In the genomic region with DNA sequence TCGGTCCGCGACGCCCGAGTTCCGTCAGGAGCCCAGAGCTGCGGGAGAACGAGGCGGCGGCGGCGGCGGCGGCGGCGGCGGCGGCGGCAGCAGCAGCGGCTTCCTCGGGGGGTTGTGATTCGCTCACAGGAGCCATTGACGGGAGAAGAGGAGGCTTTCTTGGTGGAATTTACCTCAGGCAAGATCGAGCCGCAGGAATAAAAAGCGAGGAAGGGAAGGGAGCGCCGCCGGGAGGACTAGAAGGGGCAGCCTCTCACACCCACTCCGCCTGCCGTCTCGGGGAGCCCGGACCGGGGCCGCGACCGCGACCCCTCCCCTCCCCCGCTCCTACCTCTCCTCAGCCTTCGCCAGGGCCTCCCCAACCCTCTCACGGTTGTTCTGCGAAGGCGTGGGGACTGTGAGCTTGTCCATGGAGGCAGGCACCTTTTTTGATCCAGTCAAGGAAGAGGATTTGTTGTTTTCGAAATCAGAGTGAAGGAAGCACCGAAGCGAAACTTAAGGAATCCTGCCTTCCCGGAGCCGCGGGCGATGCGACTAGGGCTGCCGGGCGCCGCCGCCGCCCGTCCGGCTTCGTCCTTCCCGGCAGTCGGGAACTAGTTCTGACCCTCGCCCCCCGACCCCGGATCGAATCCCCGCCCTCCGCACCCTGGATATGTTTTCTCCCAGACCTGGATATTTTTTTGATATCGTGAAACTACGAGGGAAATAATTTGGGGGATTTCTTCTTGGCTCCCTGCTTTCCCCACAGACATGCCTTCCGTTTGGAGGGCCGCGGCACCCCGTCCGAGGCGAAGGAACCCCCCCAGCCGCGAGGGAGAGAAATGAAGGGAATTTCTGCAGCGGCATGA, we compare ENCODE assay signal across 8 cellular contexts. TPM values are rescaled to one million over a fixed set of nuclear protein-coding genes. Genes with fewer than 3 reads are reported as not detected.
A peak's percentile ranks its signal among the peaks of the same experiment; 100 is the strongest.
DNase-seq lines count a peak whose midpoint lies in the region; ATAC-seq, FAIRE-seq and TF ChIP-seq lines count a peak whose summit lies in the region.

No MANE protein-coding gene starts in this region.

- H3K4me1 Mint-ChIP-seq in CD8-positive, alpha-beta T cell (ENCODE audit: low read depth), result peaks cover 37% of the 10 kb centered on the region

- H3K9ac ChIP-seq in HUES48 (ENCODE audit: low read depth, low read length) (peak overlapping the region; percentile 76), keratinocyte (ENCODE audit: control insufficient read depth, extremely low read depth, insufficient read depth, low read length) (peak overlapping the region; percentile 95)

- CTCF ChIA-PET in CD8-positive, alpha-beta T cell (lab: Charles Lee), result no interaction called here

- H3K79me2 ChIP-seq in keratinocyte (ENCODE audit: control insufficient read depth, insufficient read depth, low read length), result peaks cover 54% of the 10 kb centered on the region

- no peaks in the 10 kb centered on the region for H3K9me3 Mint-ChIP-seq in CD8-positive, alpha-beta T cell

- H3K4me2 ChIP-seq in keratinocyte (ENCODE audit: control insufficient read depth, extremely low read depth, insufficient read depth, low read depth, low read length), result peak overlapping the region; percentile 77

- H3K4me3 Mint-ChIP-seq in CD8-positive, alpha-beta T cell, result peak overlapping the region; percentile 99

- H3K27me3 Mint-ChIP-seq in CD8-positive, alpha-beta T cell (ENCODE audit: low read depth), result no peaks in the 10 kb centered on the region

- DNase-seq in CD8-positive, alpha-beta T cell, result peak in 5 of 7 experiments; percentile 13 to 64 (median 34)
- DNase-seq in UCSD-AML1 (lab: John Stamatoyannopoulos, UW; ENCODE audit: unreplicated experiment), result peak; percentile 67
- peak in 1 of 2 donors; percentile 48 for DNase-seq in cardiac fibroblast (ENCODE audit: low read depth in 2 of 2)
- no peak for DNase-seq in keratinocyte (ENCODE audit: low read depth, low spot score)
- peak; percentile 88 for DNase-seq in spleen
- no peak for DNase-seq in COLO829 (ENCODE audit: low spot score)

- no peaks in the 10 kb centered on the region for H4K20me1 ChIP-seq in keratinocyte (ENCODE audit: control insufficient read depth, extremely low read depth, insufficient read depth, low read length)

- no peaks in the 10 kb centered on the region for H3K27me3 ChIP-seq in CD8-positive, alpha-beta T cell (ENCODE audit: insufficient read depth, low read length)
- no peaks in the 10 kb centered on the region for H3K27me3 ChIP-seq in HUES48 (ENCODE audit: control insufficient read depth, insufficient read depth, low read length)
- H3K27me3 ChIP-seq in keratinocyte (ENCODE audit: control insufficient read depth, extremely low read depth, insufficient read depth, low read length), result no peaks in the 10 kb centered on the region
- H3K27me3 ChIP-seq in spleen (replicated peaks in 1 of 7), result no peaks in the 10 kb centered on the region

- H3K4me1 ChIP-seq in CD8-positive, alpha-beta T cell (ENCODE audit: insufficient read depth, low read length), result peaks cover 23% of the 10 kb centered on the region
- peaks cover 20% of the 10 kb centered on the region for H3K4me1 ChIP-seq in HUES48 (ENCODE audit: control insufficient read depth, insufficient read depth, low read length)
- H3K4me1 ChIP-seq in keratinocyte (ENCODE audit: control insufficient read depth, extremely low read depth, insufficient read depth, low read length), result peaks cover 14% of the 10 kb centered on the region
- H3K4me1 ChIP-seq in spleen, result peaks cover 16 to 68% (median 49%) of the 10 kb centered on the region in 6 donors

- H3K36me3 ChIP-seq in CD8-positive, alpha-beta T cell (ENCODE audit: insufficient read depth, low read length), result no peaks in the 10 kb centered on the region
- H3K36me3 ChIP-seq in HUES48 (ENCODE audit: control insufficient read depth, insufficient read depth, low read length) (no peaks in the 10 kb centered on the region), keratinocyte (ENCODE audit: control insufficient read depth in 2 of 2, extremely low read depth in 1 of 2, insufficient read depth in 2 of 2, low read length in 2 of 2) (no peaks in the 10 kb centered on the region), spleen (no peaks in the 10 kb centered on the region)

- H3K4me3 ChIP-seq in CD8-positive, alpha-beta T cell (ENCODE audit: low read depth, low read length), result peak overlapping the region; percentile 61
- H3K4me3 ChIP-seq in HUES48 (ENCODE audit: low read depth, low read length) (peak overlapping the region; percentile 95), cardiac fibroblast (replicated peaks in 1 of 2; ENCODE audit: low read depth in 2 of 2, low read length in 2 of 2) (peak overlapping the region; percentile 92), keratinocyte (ENCODE audit: control insufficient read depth in 2 of 3, extremely low read depth in 1 of 3, insufficient read depth in 2 of 3, low read depth in 1 of 3, low read length in 3 of 3) (peak overlapping the region; percentile 96 to 99 (median 98)), spleen (peak overlapping the region; percentile 85 to 98 (median 92))

- peak; percentile 32 for ATAC-seq in CD8-positive, alpha-beta T cell
- peak; percentile 21 for ATAC-seq in GM21381 (IDR thresholded peaks at IDR 0.05; ENCODE audit: unreplicated experiment)

- POLR2A ChIA-PET in CD8-positive, alpha-beta T cell (lab: Charles Lee), result no interaction called here

- peaks cover 17% of the 10 kb centered on the region for H3K36me3 Mint-ChIP-seq in CD8-positive, alpha-beta T cell

- no peak for TF ChIP-seq CTCF in CD8-positive, alpha-beta T cell (IDR thresholded peaks at IDR 0.05)
- no peak for TF ChIP-seq CTCF in cardiac fibroblast (IDR thresholded peaks at IDR 0.05; ENCODE audit: low read depth, low read length)
- no peak for TF ChIP-seq CTCF in keratinocyte (optimal IDR thresholded peaks at IDR 0.05 in 1 of 3, IDR thresholded peaks at IDR 0.05 in 1 of 3, conservative IDR thresholded peaks at IDR 0.05 in 1 of 3; ENCODE audit: extremely low read depth in 1 of 3, insufficient read depth in 2 of 3, low read length in 3 of 3)
- no peak for TF ChIP-seq CTCF in spleen (IDR thresholded peaks at IDR 0.05 in 8 of 11, conservative IDR thresholded peaks at IDR 0.05 in 3 of 11)

- H2AFZ ChIP-seq in keratinocyte (ENCODE audit: control insufficient read depth, low read length), result peak overlapping the region; percentile 86

- 0 to 1% (median 1%) methylated on average over 39 to 78 of the region's 78 CpGs for WGBS in spleen, 5 donors

- FAIRE-seq in keratinocyte (lab: Jason Lieb, UNC), result no peak

- H3K27ac Mint-ChIP-seq in CD8-positive, alpha-beta T cell, result peak overlapping the region; percentile 93

- H3K9me3 ChIP-seq in CD8-positive, alpha-beta T cell (ENCODE audit: low read length), result no peaks in the 10 kb centered on the region
- no peaks in the 10 kb centered on the region for H3K9me3 ChIP-seq in HUES48 (ENCODE audit: control insufficient read depth, insufficient read depth, low read length)
- H3K9me3 ChIP-seq in keratinocyte (ENCODE audit: control insufficient read depth, low read depth, low read length), result no peaks in the 10 kb centered on the region
- no peaks in the 10 kb centered on the region for H3K9me3 ChIP-seq in spleen

- intact Hi-C loops in CD8-positive, alpha-beta T cell (cut with DNase I, micrococcal nuclease), result loop anchor here (1.0 to 10.0 kb wide), 14 partner anchors 74 to 1329 kb away; partner anchors contain the start of genes CARF (in 2 of the 2), FAM117B (in 2 of the 2), NBEAL1 (in 2 of the 2) and SUMO1 (in 2 of the 2)
- intact Hi-C loops in spleen (cut with DNase I; ENCODE audit: low total_unique reads), result no loop called here

- peak overlapping the region; percentile 64 for H3K27ac ChIP-seq in CD8-positive, alpha-beta T cell (ENCODE audit: low read depth, low read length)
- H3K27ac ChIP-seq in HUES48 (ENCODE audit: low read depth, low read length) (peak overlapping the region; percentile 99), keratinocyte (ENCODE audit: control insufficient read depth, insufficient read depth, low read length) (peak overlapping the region; percentile 96), spleen (peak overlapping the region; percentile 89 to 95 (median 92))

- no peak for TF ChIP-seq POLR2A in spleen (IDR thresholded peaks at IDR 0.05)

- dilution Hi-C loops in keratinocyte (cut with MboI; ENCODE audit: extremely low pct_ligation_motif_present, low sequenced_read_pairs), result no loop called here

- no peaks in the 10 kb centered on the region for H3K9me1 ChIP-seq in keratinocyte (ENCODE audit: control insufficient read depth, extremely low read depth, insufficient read depth, low read length)

RNA-seq across cellular contexts. Expression of gene BMPR2, which starts 0.6 kb away (rescaled TPM):
- 1 to 10 TPM; 9.4 to 9.6 TPM for total RNA-seq in CD8-positive, alpha-beta T cell
- 28.2 to 37.9 TPM (median 31.9 TPM) in 3 replicates for polyA plus RNA-seq in keratinocyte
- polyA plus RNA-seq in keratinocyte (2011; ENCODE audit: low read depth), result 20.7 TPM
- polyA plus RNA-seq in keratinocyte (2011; cell fraction: cytosol; rRNA removed), result 14.0 and 29.3 TPM in 2 replicates
- 47.6 and 57.1 TPM in 2 replicates for polyA plus RNA-seq in keratinocyte (2011; cell fraction: nucleus; rRNA removed)
- polyA plus RNA-seq in keratinocyte (2012; ENCODE audit: low replicate concordance), result 13.3 and 22.6 TPM in 2 replicates
- polyA minus RNA-seq in keratinocyte, result 55.2 to 131 TPM (median 84.5 TPM) in 3 replicates
- polyA minus RNA-seq in keratinocyte (2011; cell fraction: cytosol; rRNA and poly(A)+ RNA removed), result 40.7 TPM
- 95.0 and 216 TPM in 2 replicates for polyA minus RNA-seq in keratinocyte (2011; cell fraction: nucleus; rRNA and poly(A)+ RNA removed)
- 10 to 100 TPM; 47.7 to 71.3 (median 53.1) TPM for total RNA-seq in spleen
- polyA plus RNA-seq in spleen, result 1 to 10 TPM; 3.2 to 6.2 (median 4.4) TPM

Comparison
In these comparisons a context has a peak if more than half of its experiments do, and no peak if none do; other contexts are left out.
1. DNase-seq: peak in CD8-positive, alpha-beta T cell (5 of 7), UCSD-AML1 (single experiment) and spleen (single experiment); none in keratinocyte (single experiment) and COLO829 (single experiment).
2. RNA of gene BMPR2, which starts 0.6 kb away (total RNA-seq): 47.7 to 71.3 TPM in spleen; 9.4 to 9.6 TPM in CD8-positive, alpha-beta T cell; every median in the first group is over 4 times any median in the second.
3. Peak in every context shown above with its lines, with median percentiles within 50 percentile points of each other: H3K27ac ChIP-seq and H3K4me3 ChIP-seq.